In genomic region chr10:14904316-14904732, GRCh38 we compare ENCODE assay signal across 8 cellular contexts. TPM values are rescaled to one million over a fixed set of nuclear protein-coding genes. Genes with fewer than 3 reads are reported as not detected.
DNase-seq lines count a peak whose midpoint lies in the region; ATAC-seq and TF ChIP-seq lines count a peak whose summit lies in the region.

No MANE protein-coding gene starts in this region.

- no peak overlapping the region for H3K9ac ChIP-seq in liver (ENCODE audit: low read depth in 1 of 2, low read length in 2 of 2)
- no peak overlapping the region for H3K9ac ChIP-seq in neuronal stem cell (ENCODE audit: low read depth, low read length, poor library complexity)

- no peaks in the 10 kb centered on the region for H3K4me1 ChIP-seq in liver (ENCODE audit: control insufficient read depth in 4 of 4, insufficient read depth in 4 of 4, low read length in 3 of 4)
- no peaks in the 10 kb centered on the region for H3K4me1 ChIP-seq in neuronal stem cell (ENCODE audit: control insufficient read depth in 2 of 2, insufficient read depth in 1 of 2, low read depth in 1 of 2, low read length in 2 of 2)

- in situ Hi-C loops in ACHN (cut with HindIII; ENCODE audit: low pct_ligation_motif_present, low pct_unique_long_range_greater_than_20kb, low sequenced_read_pairs) = no loop called here
- in situ Hi-C loops in astrocyte of the spinal cord (cut with HindIII; ENCODE audit: low sequenced_read_pairs) = no loop called here

- H2BK5ac ChIP-seq in neuronal stem cell (ENCODE audit: low read length) = no peak overlapping the region

- H4K91ac ChIP-seq in neuronal stem cell (ENCODE audit: low read depth, low read length, poor library complexity) = no peak overlapping the region

- H2AFZ ChIP-seq in neuronal stem cell (ENCODE audit: low read length) = no peak overlapping the region

- no peak overlapping the region for H4K8ac ChIP-seq in neuronal stem cell (ENCODE audit: low read depth, low read length)

- H3K4me3 ChIP-seq in astrocyte of the spinal cord (ENCODE audit: low read depth, low read length) (no peak overlapping the region), liver (ENCODE audit: low read depth in 1 of 3, low read length in 3 of 3) (no peak overlapping the region), neuronal stem cell (ENCODE audit: low read length in 2 of 2) (no peak overlapping the region)

- TF ChIP-seq RAD21 in liver (IDR thresholded peaks at IDR 0.05) = peak; percentile 55 to 57

- no peak overlapping the region for H3K23ac ChIP-seq in neuronal stem cell (ENCODE audit: low read depth, low read length, poor library complexity)

- H3K14ac ChIP-seq in neuronal stem cell (ENCODE audit: low read length) = no peak overlapping the region

- DNase-seq in ACHN (peak; percentile 55), EL (peak; percentile 20), LHCN-M2 (ENCODE audit: low read depth) (peak; percentile 45), astrocyte of the spinal cord (ENCODE audit: low read depth, low spot score) (peak; percentile 35), UCSD-AML1 (lab: John Stamatoyannopoulos, UW; ENCODE audit: unreplicated experiment) (no peak), neuronal stem cell (ENCODE audit: low spot score) (no peak)

- H3K27me3 ChIP-seq in liver (ENCODE audit: control insufficient read depth in 4 of 4, insufficient read depth in 4 of 4, low read length in 3 of 4) = no peaks in the 10 kb centered on the region
- H3K27me3 ChIP-seq in neuronal stem cell (ENCODE audit: control insufficient read depth in 3 of 3, insufficient read depth in 3 of 3, low read depth in 1 of 3, low read length in 3 of 3) = no peaks in the 10 kb centered on the region

- H2BK15ac ChIP-seq in neuronal stem cell (ENCODE audit: low read length) = no peak overlapping the region

- no peak overlapping the region for H3K4ac ChIP-seq in neuronal stem cell (ENCODE audit: low read length)

- no peaks in the 10 kb centered on the region for H3K79me1 ChIP-seq in neuronal stem cell (ENCODE audit: low read depth, low read length)

- H2BK12ac ChIP-seq in neuronal stem cell (ENCODE audit: low read length) = no peak overlapping the region

- TF ChIP-seq CTCF in astrocyte of the spinal cord (IDR thresholded peaks at IDR 0.05; ENCODE audit: low read depth, low read length) (peak; percentile 61), liver (IDR thresholded peaks at IDR 0.05; ENCODE audit: low read depth, low read length, missing input control) (peak; percentile 47)

- H3K27ac ChIP-seq in liver (ENCODE audit: low read depth in 1 of 2, low read length in 2 of 2) = no peak overlapping the region
- no peak overlapping the region for H3K27ac ChIP-seq in neuronal stem cell (replicated peaks; ENCODE audit: low read length)

- no peak overlapping the region for H3K4me2 ChIP-seq in neuronal stem cell (ENCODE audit: insufficient read depth, low read length, poor library complexity, severe bottlenecking)

- 45% methylated on average over 1 of the region's 1 CpG for whole genome bisulfite sequencing in liver
- WGBS in neuronal stem cell (ENCODE audit: extremely low coverage in 2 of 2, insufficient read length in 2 of 2, insufficient replicate concordance in 1 of 2), 2 donors = no CpG with 5 or more reads among the region's 1 CpG

- H3K18ac ChIP-seq in neuronal stem cell (ENCODE audit: low read length) = no peak overlapping the region

- peaks cover 0 to 11% (median 7%) of the 10 kb centered on the region in 4 donors for H3K36me3 ChIP-seq in liver (ENCODE audit: control insufficient read depth in 4 of 4, insufficient read depth in 3 of 4, low read depth in 1 of 4, low read length in 3 of 4)
- peaks cover 27 to 99% of the 10 kb centered on the region in 2 donors for H3K36me3 ChIP-seq in neuronal stem cell (replicated peaks in 1 of 2; ENCODE audit: control insufficient read depth in 2 of 2, insufficient read depth in 2 of 2, low read length in 2 of 2)

- ATAC-seq in HG02973 (IDR thresholded peaks at IDR 0.05; ENCODE audit: unreplicated experiment) = no peak

- H2AK5ac ChIP-seq in neuronal stem cell (ENCODE audit: low read depth, low read length) = no peak overlapping the region

- no peaks in the 10 kb centered on the region for H3K9me3 ChIP-seq in liver (ENCODE audit: control insufficient read depth in 4 of 4, low read length in 3 of 4)
- peaks cover 12 to 18% of the 10 kb centered on the region in 2 donors for H3K9me3 ChIP-seq in neuronal stem cell (replicated peaks in 1 of 2; ENCODE audit: control insufficient read depth in 2 of 2, insufficient read depth in 1 of 2, low read depth in 1 of 2, low read length in 2 of 2)

- no peak overlapping the region for H2BK120ac ChIP-seq in neuronal stem cell (ENCODE audit: low read depth, low read length)

TF ChIP-seq in liver, 16 proteins besides CTCF, POLR2A, EP300 and RAD21:
- no peak for TF ChIP-seq YY1 (IDR thresholded peaks at IDR 0.05)
- TF ChIP-seq SP1 (IDR thresholded peaks at IDR 0.05) = no peak
- TF ChIP-seq MAX (IDR thresholded peaks at IDR 0.05) = no peak
- TF ChIP-seq HNF4A (conservative IDR thresholded peaks at IDR 0.05) = no peak

RNA-seq across cellular contexts. Expression of gene SUV39H2, which starts 25.7 kb away (rescaled TPM):
- 29.0 and 34.0 TPM in 2 replicates for total RNA-seq in LHCN-M2 (2014; rRNA removed)
- 8.1 TPM for polyA plus RNA-seq in LHCN-M2 (2012)
- 1 to 10 TPM; 3.2 to 7.5 TPM for total RNA-seq in liver
- polyA plus RNA-seq in liver = 1 to 10 TPM; 1.8 to 2.7 TPM
- 81.0 TPM for polyA plus RNA-seq in neuronal stem cell (2013, experiment 1 of 2)
- polyA plus RNA-seq in neuronal stem cell (2013, experiment 2 of 2) = 78.7 TPM

RNA-seq across cellular contexts. Expression of gene DCLRE1C, which starts 49.6 kb away (rescaled TPM):
- total RNA-seq in LHCN-M2 (2014; rRNA removed) = 8.8 and 11.5 TPM in 2 replicates
- 3.0 TPM for polyA plus RNA-seq in LHCN-M2 (2012)
- total RNA-seq in liver = 1 to 10 TPM; 2.8 to 9.9 TPM
- polyA plus RNA-seq in liver = 1 to 10 TPM in 1 of 2 donors, under 1 TPM in 1; 0.93 to 3.5 TPM
- 3.3 TPM for polyA plus RNA-seq in neuronal stem cell (2013, experiment 1 of 2)
- 7.7 TPM for polyA plus RNA-seq in neuronal stem cell (2013, experiment 2 of 2)

RNA-seq across cellular contexts. Expression of gene MEIG1, which starts 54.9 kb away (rescaled TPM):
- total RNA-seq in LHCN-M2 (2014; rRNA removed) (not detected in 2 replicates), liver (under 1 TPM in 1 of 2 donors, not detected in 1; 0.33 TPM)
- 0.72 TPM for polyA plus RNA-seq in LHCN-M2 (2012)
- not detected for polyA plus RNA-seq in liver
- 1.8 TPM for polyA plus RNA-seq in neuronal stem cell (2013, experiment 1 of 2)
- 1.8 TPM for polyA plus RNA-seq in neuronal stem cell (2013, experiment 2 of 2)

Comparison
In these comparisons a context has a peak if more than half of its experiments do, and no peak if none do; other contexts are left out.
1. DNase-seq: peak in ACHN (single experiment), EL (single experiment), LHCN-M2 (single experiment) and astrocyte of the spinal cord (single experiment); none in UCSD-AML1 (single experiment) and neuronal stem cell (single experiment).